Comparison of ENCODE assay signal across 20 cellular contexts in the genomic region with DNA sequence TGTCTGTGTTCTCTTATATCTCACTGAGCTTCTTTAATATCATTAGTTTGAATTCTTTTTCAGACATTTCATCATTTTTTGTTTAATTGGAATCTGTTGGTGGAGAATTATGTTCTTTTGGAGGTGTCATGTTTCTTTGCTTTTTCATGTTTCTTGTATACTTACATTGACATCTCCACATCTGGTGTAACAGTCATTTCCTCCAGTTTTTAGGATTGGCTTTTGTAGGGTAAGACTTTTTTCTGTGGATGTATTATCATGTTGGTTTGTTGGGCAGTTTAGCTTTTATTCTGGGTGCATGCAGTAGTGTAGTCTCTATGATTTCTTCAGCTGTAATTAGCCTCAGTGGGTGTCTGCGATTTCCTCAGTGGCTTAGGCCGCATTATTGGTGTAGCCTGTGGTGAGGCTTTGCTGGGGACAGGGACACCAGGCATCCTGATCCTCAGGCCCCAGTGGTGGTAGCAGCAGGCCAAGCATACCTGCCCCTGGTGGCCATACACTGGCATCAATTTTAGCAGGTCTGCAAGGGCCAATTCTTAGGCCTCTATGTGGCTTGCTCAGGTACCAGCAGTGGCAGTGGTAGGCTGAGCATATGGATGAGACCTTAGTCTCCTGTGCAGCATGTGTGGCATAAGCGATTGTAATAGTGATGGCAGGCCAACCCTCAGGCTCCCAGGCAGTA.
DNase-seq lines count a peak whose midpoint lies in the region; ATAC-seq, FAIRE-seq and TF ChIP-seq lines count a peak whose summit lies in the region.
"Had no signal": no experiment of that assay in that cellular context is flagged by ENCODE, and none has a peak within 500 bp of the region (broad histone marks: within the 10 kb centered on the region; RNA-seq: fewer than 3 reads in every experiment).

No MANE protein-coding gene starts in this region.

- TF ChIP-seq POLR2A in suprapubic skin (IDR thresholded peaks at IDR 0.05) (no peak), body of pancreas (IDR thresholded peaks at IDR 0.05) (no peak), gastrocnemius medialis (IDR thresholded peaks at IDR 0.05) (no peak)

- H3K27me3 Mint-ChIP-seq in CD4-positive, alpha-beta T cell: no peaks in the 10 kb centered on the region
- no peaks in the 10 kb centered on the region for H3K27me3 Mint-ChIP-seq in central memory CD8-positive, alpha-beta T cell
- H3K27me3 Mint-ChIP-seq: activated CD4-positive, alpha-beta T cell treated with anti-CD3 and anti-CD28 coated beads, Interleukin-2, amount 10 ng/mL, durations not matched to agents 7 days and 5 days had no signal

- H3K27ac Mint-ChIP-seq in CD4-positive, alpha-beta T cell: peak overlapping the region; percentile 7
- H3K27ac Mint-ChIP-seq in central memory CD8-positive, alpha-beta T cell (ENCODE audit: low read depth): peak overlapping the region; percentile 14
- H3K27ac Mint-ChIP-seq: activated CD4-positive, alpha-beta T cell treated with anti-CD3 and anti-CD28 coated beads, Interleukin-2, amount 10 ng/mL, durations not matched to agents 7 days and 5 days; activated T-helper 2 cell treated with anti-CD3 and anti-CD28 coated beads, Interferon-gamma antibody, Interleukin-2, Interleukin-4, amounts not matched to agents 10 μg/mL and 5 μg/mL and 100 μg/mL, durations not matched to agents 14 hours and 24 hours and 36 hours had no signal

- peaks cover 36% of the 10 kb centered on the region for H3K4me1 Mint-ChIP-seq in CD4-positive, alpha-beta T cell (ENCODE audit: low read depth)
- H3K4me1 Mint-ChIP-seq in central memory CD8-positive, alpha-beta T cell: peaks cover 55% of the 10 kb centered on the region
- H3K4me1 Mint-ChIP-seq: activated CD4-positive, alpha-beta T cell treated with anti-CD3 and anti-CD28 coated beads, Interleukin-2, amount 10 ng/mL, durations not matched to agents 7 days and 5 days had no signal

- in situ Hi-C loops in gastrocnemius medialis (cut with MboI; ENCODE audit: low sequenced_read_pairs in 4 of 4): no loop called here

- H3K36me3 ChIP-seq in suprapubic skin (no peaks in the 10 kb centered on the region), body of pancreas (replicated peaks in 1 of 2; ENCODE audit: insufficient read depth in 1 of 2, low read depth in 2 of 2) (no peaks in the 10 kb centered on the region), gastrocnemius medialis (no peaks in the 10 kb centered on the region)
- H3K36me3 ChIP-seq: MG63 had no signal

- peaks cover 5% of the 10 kb centered on the region for H3K9me3 ChIP-seq in CD4-positive, alpha-beta T cell (ENCODE audit: control insufficient read depth, low read length)
- H3K9me3 ChIP-seq in suprapubic skin: peaks cover 6% of the 10 kb centered on the region
- no peaks in the 10 kb centered on the region for H3K9me3 ChIP-seq in body of pancreas
- H3K9me3 ChIP-seq in gastrocnemius medialis: peaks cover 0 to 3% (median 0%) of the 10 kb centered on the region in 3 donors
- H3K9me3 ChIP-seq: testis had no signal

- no peaks in the 10 kb centered on the region for H3K27me3 ChIP-seq in CD4-positive, alpha-beta T cell (ENCODE audit: control insufficient read depth, insufficient read depth, low read length)
- no peaks in the 10 kb centered on the region for H3K27me3 ChIP-seq in suprapubic skin
- no peaks in the 10 kb centered on the region for H3K27me3 ChIP-seq in body of pancreas
- H3K27me3 ChIP-seq in gastrocnemius medialis: no peaks in the 10 kb centered on the region
- H3K27me3 ChIP-seq: MG63, testis had no signal

- WGBS in suprapubic skin: 43% methylated on average over 3 of the region's 3 CpGs
- WGBS in body of pancreas, 2 donors: 0 to 63% methylated on average over 2 to 3 of the region's 3 CpGs

- no peak overlapping the region for H3K4me3 Mint-ChIP-seq in CD4-positive, alpha-beta T cell
- no peak overlapping the region for H3K4me3 Mint-ChIP-seq in central memory CD8-positive, alpha-beta T cell
- H3K4me3 Mint-ChIP-seq: activated CD4-positive, alpha-beta T cell treated with anti-CD3 and anti-CD28 coated beads, Interleukin-2, amount 10 ng/mL, durations not matched to agents 7 days and 5 days had no signal

- DNase-seq in CD4-positive, alpha-beta T cell: no peak
- DNase-seq in HFF-Myc (ENCODE audit: extremely low read depth, low read depth) (peak; percentile 10), iris pigment epithelial cell (ENCODE audit: low read depth) (peak; percentile 33), suprapubic skin (ENCODE audit: low spot score in 2 of 2) (no peak), body of pancreas (no peak), gastrocnemius medialis (no peak), RCC 7860 (ENCODE audit: low spot score) (no peak)
- no peak for DNase-seq in central memory CD8-positive, alpha-beta T cell (ENCODE audit: low spot score in 2 of 2)
- DNase-seq: activated CD4-positive, alpha-beta T cell treated with anti-CD3 and anti-CD28 coated beads, Interleukin-2, amount 10 ng/mL, durations not matched to agents 7 days and 5 days; cerebellar nuclear complex; DMS79; glutamatergic neuron; left ventricle myocardium inferior; MG63; NCI-H1436 treated with DMSO at 0.1 percent for 48 hours; NCI-H2171; NCI-H526 treated with DMSO at 0.1 percent for 48 hours; SHP77; testis had no signal

- CTCF ChIA-PET in CD4-positive, alpha-beta T cell (lab: Charles Lee): no interaction called here

- TF ChIP-seq CTCF in CD4-positive, alpha-beta T cell (IDR thresholded peaks at IDR 0.05): no peak
- TF ChIP-seq CTCF in HFF-Myc (IDR thresholded peaks at IDR 0.05; ENCODE audit: low read depth, low read length, missing control alignments) (peak; percentile 24), suprapubic skin (IDR thresholded peaks at IDR 0.05) (no peak), body of pancreas (IDR thresholded peaks at IDR 0.05) (no peak), gastrocnemius medialis (IDR thresholded peaks at IDR 0.05 in 4 of 5, conservative IDR thresholded peaks at IDR 0.05 in 1 of 5) (no peak)

- no peak for FAIRE-seq in RCC 7860 (lab: Jason Lieb, UNC)

- H3K9me3 Mint-ChIP-seq in CD4-positive, alpha-beta T cell: peaks cover 17% of the 10 kb centered on the region
- peaks cover 7% of the 10 kb centered on the region for H3K9me3 Mint-ChIP-seq in central memory CD8-positive, alpha-beta T cell

- TF ChIP-seq EP300 in suprapubic skin (IDR thresholded peaks at IDR 0.05): no peak

- peaks cover 95% of the 10 kb centered on the region for H3K36me3 Mint-ChIP-seq in CD4-positive, alpha-beta T cell (ENCODE audit: low read depth)
- H3K36me3 Mint-ChIP-seq in central memory CD8-positive, alpha-beta T cell (ENCODE audit: insufficient read depth): peaks cover 31% of the 10 kb centered on the region

- H3K4me3 ChIP-seq in HFF-Myc (replicated peaks; ENCODE audit: low read depth, low read length) (no peak overlapping the region), suprapubic skin (no peak overlapping the region), body of pancreas (no peak overlapping the region), gastrocnemius medialis (no peak overlapping the region)
- H3K4me3 ChIP-seq: left ventricle myocardium inferior, MG63, testis had no signal

- POLR2A ChIA-PET in CD4-positive, alpha-beta T cell (lab: Charles Lee): no interaction called here

- H3K27ac ChIP-seq in CD4-positive, alpha-beta T cell (ENCODE audit: low read depth, low read length): no peak overlapping the region
- H3K27ac ChIP-seq in suprapubic skin (no peak overlapping the region), body of pancreas (no peak overlapping the region), gastrocnemius medialis (no peak overlapping the region)
- H3K27ac ChIP-seq: left ventricle myocardium inferior, testis had no signal

- intact Hi-C loops in CD4-positive, alpha-beta T cell (cut with DNase I, micrococcal nuclease): no loop called here
- intact Hi-C loops in body of pancreas (cut with DNase I) (no loop called here), gastrocnemius medialis (cut with DNase I; ENCODE audit: low total_unique reads) (no loop called here)

- H3K4me1 ChIP-seq in suprapubic skin (no peaks in the 10 kb centered on the region), body of pancreas (no peaks in the 10 kb centered on the region), gastrocnemius medialis (no peaks in the 10 kb centered on the region)
- H3K4me1 ChIP-seq: left ventricle myocardium inferior, testis had no signal

- no peak for ATAC-seq in CD4-positive, alpha-beta T cell (ENCODE audit: poor library complexity)
- no peak for ATAC-seq in central memory CD8-positive, alpha-beta T cell (replicated peaks; ENCODE audit: extremely low read depth, poor library complexity, severe bottlenecking)
- ATAC-seq in body of pancreas (no peak), gastrocnemius medialis (no peak)

Comparison
In these comparisons a context has a peak if more than half of its experiments do, and no peak if none do; other contexts are left out.
1. DNase-seq: peak in HFF-Myc (single experiment) and iris pigment epithelial cell (single experiment); none in CD4-positive, alpha-beta T cell (0 of 10), central memory CD8-positive, alpha-beta T cell (0 of 2), suprapubic skin (0 of 2), body of pancreas (0 of 4), gastrocnemius medialis (0 of 2) and RCC 7860 (single experiment).